In genomic region chr1:111193712-111194480, GRCh38 we compare ENCODE assay signal across 11 cellular contexts. TPM values are rescaled to one million over a fixed set of nuclear protein-coding genes. Genes with fewer than 3 reads are reported as not detected.
DNase-seq lines count a peak whose midpoint lies in the region; FAIRE-seq and TF ChIP-seq lines count a peak whose summit lies in the region.
"Had no signal": no experiment of that assay in that cellular context is flagged by ENCODE, and none has a peak within 500 bp of the region (broad histone marks: within the 10 kb centered on the region; RNA-seq: fewer than 3 reads in every experiment).

No MANE protein-coding gene starts in this region.

- no peak overlapping the region for H2BK12ac ChIP-seq in mesenchymal stem cell (ENCODE audit: low read length in 2 of 2)

- no peaks in the 10 kb centered on the region for H3K27me3 Mint-ChIP-seq in CD14-positive monocyte (ENCODE audit: low read depth in 3 of 3)
- H3K27me3 Mint-ChIP-seq in HFFc6 (ENCODE audit: insufficient read depth) = peaks cover 4% of the 10 kb centered on the region
- peaks cover 18% of the 10 kb centered on the region for H3K27me3 Mint-ChIP-seq in astrocyte (ENCODE audit: low read depth, unreplicated experiment)

- H2BK120ac ChIP-seq in mesenchymal stem cell (ENCODE audit: low read depth, low read length) (no peak overlapping the region), mesendoderm (ENCODE audit: low read depth, low read length) (no peak overlapping the region)

- H3K14ac ChIP-seq in mesenchymal stem cell (ENCODE audit: low read length in 2 of 2) = no peak overlapping the region

- H3K56ac ChIP-seq in mesendoderm (ENCODE audit: low read length) = no peak overlapping the region

- no peak overlapping the region for H4K5ac ChIP-seq in mesendoderm (ENCODE audit: low read length)

- WGBS in mesenchymal stem cell = 85% methylated on average over 3 of the region's 3 CpGs
- no CpG with 5 or more reads among the region's 3 CpGs for WGBS in mesendoderm (ENCODE audit: extremely low coverage, insufficient coverage, low lambda C conversion rate)

- H4K91ac ChIP-seq in mesenchymal stem cell (ENCODE audit: low read length) = no peak overlapping the region

- peaks cover 21% of the 10 kb centered on the region for H3K4me1 ChIP-seq in astrocyte (ENCODE audit: insufficient read depth, low read length)
- peaks cover 12% of the 10 kb centered on the region for H3K4me1 ChIP-seq in mesenchymal stem cell (ENCODE audit: control insufficient read depth, insufficient read depth, low read depth, low read length)
- H3K4me1 ChIP-seq in mesendoderm (ENCODE audit: control insufficient read depth, low read depth, low read length) = peaks cover 3% of the 10 kb centered on the region

- peaks cover 82% of the 10 kb centered on the region for H3K4me1 Mint-ChIP-seq in CD14-positive monocyte
- H3K4me1 Mint-ChIP-seq in HFFc6 (ENCODE audit: low read depth) = peaks cover 64% of the 10 kb centered on the region
- H3K4me1 Mint-ChIP-seq in astrocyte (ENCODE audit: low read depth, unreplicated experiment) = peaks cover 40% of the 10 kb centered on the region
- H3K4me1 Mint-ChIP-seq: brain had no signal

- H3K23ac ChIP-seq in mesenchymal stem cell (ENCODE audit: low read length in 2 of 2) (no peak overlapping the region), mesendoderm (ENCODE audit: low read length) (no peak overlapping the region)

- H3K27me3 ChIP-seq in astrocyte (ENCODE audit: insufficient read depth, low read length) (no peaks in the 10 kb centered on the region), mesenchymal stem cell (ENCODE audit: control insufficient read depth in 1 of 2, insufficient read depth in 1 of 2, low read length in 2 of 2) (peaks cover 0 to 8% of the 10 kb centered on the region in 2 experiments), mesendoderm (ENCODE audit: insufficient read depth, low read length, poor library complexity) (no peaks in the 10 kb centered on the region)

- FAIRE-seq in astrocyte (lab: Jason Lieb, UNC) (no peak), urothelium cell line (lab: Jason Lieb, UNC) (no peak)

- H3K9me3 Mint-ChIP-seq in CD14-positive monocyte (peaks cover 0 to 2% (median 0%) of the 10 kb centered on the region in 7 donors), HFFc6 (no peaks in the 10 kb centered on the region), astrocyte (ENCODE audit: unreplicated experiment) (peaks cover 6% of the 10 kb centered on the region)
- H3K9me3 Mint-ChIP-seq: brain had no signal

- peaks cover 79 to 83% of the 10 kb centered on the region in 2 donors for H3K36me3 Mint-ChIP-seq in CD14-positive monocyte
- peaks cover 2% of the 10 kb centered on the region; the same call in 1 of the 2 replicates for H3K36me3 Mint-ChIP-seq in HFFc6 (ENCODE audit: low read depth)
- H3K36me3 Mint-ChIP-seq in astrocyte (ENCODE audit: low read depth, unreplicated experiment) = peaks cover 10% of the 10 kb centered on the region

- H3K4me3 ChIP-seq in astrocyte (ENCODE audit: insufficient read depth, low read depth, low read length) = no peak overlapping the region
- H3K4me3 ChIP-seq in mesenchymal stem cell (ENCODE audit: insufficient read depth in 1 of 2, low read depth in 1 of 2, low read length in 2 of 2) = peak overlapping the region in 1 of 2 experiments; percentile 17
- H3K4me3 ChIP-seq in mesendoderm (ENCODE audit: low read length) = no peak overlapping the region

- H4K8ac ChIP-seq in mesenchymal stem cell (ENCODE audit: low read length) (no peak overlapping the region), mesendoderm (ENCODE audit: low read depth, low read length) (no peak overlapping the region)

- H3K36me3 ChIP-seq in astrocyte (ENCODE audit: insufficient read depth, low read length) (no peaks in the 10 kb centered on the region), mesenchymal stem cell (ENCODE audit: control insufficient read depth in 1 of 2, insufficient read depth in 2 of 2, low read depth in 1 of 2, low read length in 2 of 2) (peaks cover 3 to 17% of the 10 kb centered on the region in 2 experiments), mesendoderm (ENCODE audit: control insufficient read depth, insufficient read depth, low read length) (no peaks in the 10 kb centered on the region)

- no peak for TF ChIP-seq CTCF in CD14-positive monocyte (IDR thresholded peaks at IDR 0.05)
- TF ChIP-seq CTCF in HFFc6 (IDR thresholded peaks at IDR 0.05) = no peak
- TF ChIP-seq CTCF in astrocyte (IDR thresholded peaks at IDR 0.05; ENCODE audit: insufficient read depth, low read depth, low read length) = no peak

- H3K9ac ChIP-seq in astrocyte (ENCODE audit: low read length) = no peak overlapping the region
- H3K9ac ChIP-seq in mesenchymal stem cell (ENCODE audit: low read length) = peak overlapping the region; percentile 58
- no peak overlapping the region for H3K9ac ChIP-seq in mesendoderm (ENCODE audit: low read length)

- H3K9me3 ChIP-seq in astrocyte (ENCODE audit: insufficient read depth, low read depth, low read length) (no peaks in the 10 kb centered on the region), mesenchymal stem cell (ENCODE audit: control insufficient read depth, low read length) (no peaks in the 10 kb centered on the region)

- H2BK5ac ChIP-seq in mesenchymal stem cell (ENCODE audit: low read depth, low read length, poor library complexity, severe bottlenecking) (no peak overlapping the region), mesendoderm (ENCODE audit: low read length) (no peak overlapping the region)

- H3K79me2 ChIP-seq in astrocyte (ENCODE audit: insufficient read depth, low read length) (no peaks in the 10 kb centered on the region), mesendoderm (ENCODE audit: control insufficient read depth, insufficient read depth, low read length) (no peaks in the 10 kb centered on the region)

- H2AFZ ChIP-seq in astrocyte (ENCODE audit: low read depth, low read length) (no peak overlapping the region), mesenchymal stem cell (ENCODE audit: low read depth, low read length) (no peak overlapping the region)

- H3K27ac ChIP-seq in astrocyte (ENCODE audit: low read depth, low read length) = no peak overlapping the region
- no peak overlapping the region for H3K27ac ChIP-seq in mesenchymal stem cell (ENCODE audit: low read length, poor library complexity, severe bottlenecking)
- no peak overlapping the region for H3K27ac ChIP-seq in mesendoderm (ENCODE audit: low read depth, low read length)

- no peak overlapping the region for H2AK5ac ChIP-seq in mesenchymal stem cell (ENCODE audit: low read length, severe bottlenecking)
- no peak overlapping the region for H2AK5ac ChIP-seq in mesendoderm (ENCODE audit: low read length)

- DNase-seq in CD14-positive monocyte (ENCODE audit: low spot score) = no peak
- DNase-seq in HFFc6 = no peak
- DNase-seq in astrocyte (ENCODE audit: low read depth) = no peak
- DNase-seq in mesenchymal stem cell = no peak
- DNase-seq in glomerular visceral epithelial cell (ENCODE audit: extremely low spot score) = no peak
- no peak for DNase-seq in mesendoderm
- no peak for DNase-seq in urothelium cell line (ENCODE audit: low spot score)
- no peak for DNase-seq in NCI-H1694 treated with DMSO at 0.1 percent for 48 hours (lab: John Stamatoyannopoulos, UW)
- DNase-seq: activated CD4-positive, alpha-beta T cell treated with anti-CD3 and anti-CD28 coated beads, Interleukin-2, amount 50 U/mL, for 1 hour; SHP77 treated with DMSO at 0.1 percent for 48 hours had no signal

- H3K4me3 Mint-ChIP-seq in CD14-positive monocyte (peak overlapping the region in 1 of 2 donors; percentile 78), HFFc6 (no peak overlapping the region), astrocyte (ENCODE audit: unreplicated experiment) (no peak overlapping the region)
- H3K4me3 Mint-ChIP-seq: brain had no signal

- H3K27ac Mint-ChIP-seq in CD14-positive monocyte (peak overlapping the region; percentile 82 to 97 (median 91)), HFFc6 (peak overlapping the region; percentile 91; the same call in 1 of the 2 replicates), astrocyte (ENCODE audit: unreplicated experiment) (peak overlapping the region; percentile 80)

- no peaks in the 10 kb centered on the region for H4K20me1 ChIP-seq in astrocyte (ENCODE audit: insufficient read depth, low read length)

- no peak overlapping the region for H3K4me2 ChIP-seq in astrocyte (ENCODE audit: low read length)
- H3K4me2 ChIP-seq in mesenchymal stem cell (ENCODE audit: low read length, poor library complexity, severe bottlenecking) = no peak overlapping the region
- H3K4me2 ChIP-seq in mesendoderm (ENCODE audit: low read length) = no peak overlapping the region

- H3K79me1 ChIP-seq in mesenchymal stem cell (replicated peaks; ENCODE audit: low read length, poor library complexity, severe bottlenecking) (no peaks in the 10 kb centered on the region), mesendoderm (ENCODE audit: low read length) (no peaks in the 10 kb centered on the region)

- H2BK15ac ChIP-seq in mesenchymal stem cell (ENCODE audit: low read depth, poor library complexity, severe bottlenecking) (no peak overlapping the region), mesendoderm (replicated peaks; ENCODE audit: low read depth) (no peak overlapping the region)

- H3K18ac ChIP-seq in mesenchymal stem cell (ENCODE audit: low read depth in 1 of 2, low read length in 2 of 2) = no peak overlapping the region
- H3K18ac ChIP-seq in mesendoderm (ENCODE audit: low read length) = no peak overlapping the region

- H3K4ac ChIP-seq in mesenchymal stem cell (ENCODE audit: low read depth in 1 of 2, low read length in 2 of 2) (no peak overlapping the region), mesendoderm (ENCODE audit: low read depth, low read length) (no peak overlapping the region)

- intact Hi-C loops in CD14-positive monocyte (cut with micrococcal nuclease) = loop anchor here in 1 of 2 donors (5.0 kb wide), 1 partner anchor 52 kb away; the partner anchor contains the start of genes CEPT1 and DRAM2

RNA-seq across cellular contexts. Expression of gene DENND2D, which starts 6.5 kb away (rescaled TPM):
- polyA plus RNA-seq in CD14-positive monocyte = 10 to 100 TPM; 22.4 to 24.0 TPM
- total RNA-seq in HFFc6 (2021; fragmentation: NEBNext Ultra II Directional; extraction: Animal tissue kit (Norgen Biotek cat#: 25700)) = 1 to 10 TPM in 5 of 6 experiments, under 1 TPM in 1; 0.92 to 4.0 (median 3.7) TPM
- 0.18 TPM in 1 of 2 replicates, not detected in the other for total RNA-seq in astrocyte
- polyA plus RNA-seq in mesenchymal stem cell (2013, experiment 1 of 2) = 0.95 TPM
- polyA plus RNA-seq in mesenchymal stem cell (2013, experiment 2 of 2) = 0.85 TPM
- 0.53 TPM for polyA plus RNA-seq in mesendoderm (2013, experiment 1 of 2)
- polyA plus RNA-seq in mesendoderm (2013, experiment 2 of 2) = 0.46 TPM

RNA-seq across cellular contexts. Expression of gene CHI3L2, which starts 33.6 kb away (rescaled TPM):
- 1 to 10 TPM; 1.4 to 9.9 TPM for polyA plus RNA-seq in CD14-positive monocyte
- under 1 TPM in 3 of 6 experiments, not detected in 3; 0.35 to 0.64 (median 0.57) TPM for total RNA-seq in HFFc6 (2021; fragmentation: NEBNext Ultra II Directional; extraction: Animal tissue kit (Norgen Biotek cat#: 25700))
- 0.65 TPM in 1 of 2 replicates, not detected in the other for total RNA-seq in astrocyte
- polyA plus RNA-seq in mesenchymal stem cell (2013, experiment 1 of 2) = not detected
- polyA plus RNA-seq in mesenchymal stem cell (2013, experiment 2 of 2) = not detected
- 0.13 TPM for polyA plus RNA-seq in mesendoderm (2013, experiment 1 of 2)
- polyA plus RNA-seq in mesendoderm (2013, experiment 2 of 2) = not detected

RNA-seq across cellular contexts. Expression of gene CEPT1, which starts 53.9 kb away (rescaled TPM):
- 10 to 100 TPM; 20.8 to 26.9 TPM for polyA plus RNA-seq in CD14-positive monocyte
- 10 to 100 TPM; 26.5 to 38.9 (median 33.5) TPM for total RNA-seq in HFFc6 (2021; fragmentation: NEBNext Ultra II Directional; extraction: Animal tissue kit (Norgen Biotek cat#: 25700))
- total RNA-seq in astrocyte = 24.9 and 26.9 TPM in 2 replicates
- 16.8 TPM for polyA plus RNA-seq in mesenchymal stem cell (2013, experiment 1 of 2)
- polyA plus RNA-seq in mesenchymal stem cell (2013, experiment 2 of 2) = 17.3 TPM
- 15.1 TPM for polyA plus RNA-seq in mesendoderm (2013, experiment 1 of 2)
- 14.3 TPM for polyA plus RNA-seq in mesendoderm (2013, experiment 2 of 2)

RNA-seq across cellular contexts. Expression of gene DRAM2, which starts 54.0 kb away (rescaled TPM):
- 100 to 1,000 TPM; 190 to 204 TPM for polyA plus RNA-seq in CD14-positive monocyte
- 10 to 100 TPM; 23.6 to 32.0 (median 28.9) TPM for total RNA-seq in HFFc6 (2021; fragmentation: NEBNext Ultra II Directional; extraction: Animal tissue kit (Norgen Biotek cat#: 25700))
- total RNA-seq in astrocyte = 33.9 and 38.7 TPM in 2 replicates
- polyA plus RNA-seq in mesenchymal stem cell (2013, experiment 1 of 2) = 46.9 TPM
- polyA plus RNA-seq in mesenchymal stem cell (2013, experiment 2 of 2) = 48.3 TPM
- polyA plus RNA-seq in mesendoderm (2013, experiment 1 of 2) = 20.9 TPM
- polyA plus RNA-seq in mesendoderm (2013, experiment 2 of 2) = 21.2 TPM
